In genomic region chr20:63274381-63275228, GRCh38 we compare ENCODE assay signal across 1 cellular context.
TF ChIP-seq lines count a peak whose summit lies in the region.

No MANE protein-coding gene starts in this region.

TF ChIP-seq in H1, 55 proteins besides CTCF, POLR2A, EP300 and RAD21:
- TF ChIP-seq CTBP2 (IDR thresholded peaks at IDR 0.05; ENCODE audit: borderline replicate concordance, insufficient read depth, insufficient read length, low read length), result no peak
- TF ChIP-seq TAF7 (optimal IDR thresholded peaks at IDR 0.05; ENCODE audit: borderline replicate concordance, low read depth, low read length), result no peak
- no peak for TF ChIP-seq TBP (IDR thresholded peaks at IDR 0.05; ENCODE audit: low read depth, low read length)
- no peak for TF ChIP-seq SP4 (IDR thresholded peaks at IDR 0.05; ENCODE audit: low read length)
- TF ChIP-seq BACH1 (IDR thresholded peaks at IDR 0.05; ENCODE audit: low read length), result no peak
- TF ChIP-seq MAX (IDR thresholded peaks at IDR 0.05), result no peak
- TF ChIP-seq TEAD4 (IDR thresholded peaks at IDR 0.05; ENCODE audit: low read depth, low read length), result no peak
- no peak for TF ChIP-seq ATF2 (IDR thresholded peaks at IDR 0.05; ENCODE audit: low read length)
- TF ChIP-seq RNF2 (IDR thresholded peaks at IDR 0.05; ENCODE audit: borderline replicate concordance, low read depth, low read length, missing control alignments, poor library complexity, severe bottlenecking), result no peak
